ENCODE assay signal across 1 cellular context in the genomic region with DNA sequence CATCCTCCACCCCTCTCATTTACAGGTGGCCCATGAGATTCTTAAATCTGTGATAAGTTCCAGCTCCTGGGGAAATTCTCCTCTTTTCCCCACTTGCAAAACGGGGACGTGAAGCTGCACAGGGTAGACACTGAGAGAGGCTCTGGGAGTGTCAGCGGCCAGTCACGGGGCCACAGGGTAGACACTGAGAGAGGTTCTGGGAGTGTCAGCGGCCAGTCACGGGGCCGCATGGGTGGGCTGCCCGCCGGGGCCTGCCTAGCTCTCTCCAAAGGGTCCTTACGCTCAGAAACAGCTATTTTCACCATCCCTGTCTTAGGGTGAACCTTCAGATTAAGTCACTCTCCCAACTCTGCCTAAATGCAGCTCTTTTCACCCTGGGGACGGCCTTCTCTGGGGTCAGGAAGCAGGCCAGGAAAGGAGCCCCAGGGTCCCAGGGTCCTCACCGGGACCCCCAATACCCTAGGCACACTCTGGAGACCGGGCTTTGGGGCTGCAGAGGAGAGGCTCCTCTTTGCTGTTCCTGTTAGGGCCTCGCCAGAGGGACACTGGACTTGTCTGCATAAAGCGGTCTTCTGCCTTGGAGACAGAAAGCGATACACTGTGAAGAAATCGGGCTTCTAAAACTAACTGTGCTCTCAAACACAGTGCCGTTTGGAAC.
TF ChIP-seq lines count a peak whose summit lies in the region.

No MANE protein-coding gene starts in this region.

TF ChIP-seq in endothelial cell of umbilical vein, 7 proteins besides CTCF, POLR2A, EP300 and RAD21 (continued from another document):
- TF ChIP-seq, protein P1, sequence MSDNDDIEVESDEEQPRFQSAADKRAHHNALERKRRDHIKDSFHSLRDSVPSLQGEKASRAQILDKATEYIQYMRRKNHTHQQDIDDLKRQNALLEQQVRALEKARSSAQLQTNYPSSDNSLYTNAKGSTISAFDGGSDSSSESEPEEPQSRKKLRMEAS (IDR thresholded peaks at IDR 0.05; ENCODE audit: insufficient read depth, insufficient read length), result no peak
- TF ChIP-seq MYC (IDR thresholded peaks at IDR 0.05; ENCODE audit: low read depth, low read length), result no peak
